In the genomic region with DNA sequence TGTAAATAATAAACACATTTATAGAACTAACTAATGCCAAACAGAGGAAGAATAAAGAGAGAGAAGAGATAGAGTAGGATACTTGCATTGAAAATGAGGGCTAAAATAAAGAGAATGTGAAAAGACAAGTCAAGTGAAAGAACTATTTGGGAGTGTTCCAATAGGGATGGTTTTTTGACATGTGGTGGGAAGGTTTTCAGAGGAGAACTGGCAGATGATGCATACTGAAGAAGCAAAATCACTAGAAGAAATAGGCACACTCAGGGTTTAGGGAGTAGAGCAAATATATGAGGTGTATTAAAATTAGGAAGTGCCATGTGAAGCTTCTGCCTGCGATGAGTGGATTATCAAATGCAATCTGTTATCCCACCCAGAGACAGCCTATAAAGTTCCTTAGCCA, we compare ENCODE assay signal across 36 cellular contexts.
"Had no signal": no experiment of that assay in that cellular context is flagged by ENCODE, and none has a peak within 500 bp of the region (broad histone marks: within the 10 kb centered on the region; RNA-seq: fewer than 3 reads in every experiment).

No MANE protein-coding gene starts in this region.

- H3K4me3 Mint-ChIP-seq: activated CD4-positive, alpha-beta memory T cell treated with anti-CD3 and anti-CD28 coated beads, Interleukin-2, amount 10 ng/mL, durations not matched to agents 7 days and 5 days; activated CD4-positive, alpha-beta T cell treated with anti-CD3 and anti-CD28 coated beads for 36 hours; activated CD4-positive, alpha-beta T cell treated with anti-CD3 and anti-CD28 coated beads, Interleukin-2, amount 10 ng/mL, durations not matched to agents 7 days and 5 days; activated CD8-positive, alpha-beta memory T cell treated with anti-CD3 and anti-CD28 coated beads, Interleukin-2, amount 10 ng/mL, durations not matched to agents 7 days and 5 days; activated CD8-positive, alpha-beta T cell treated with anti-CD3 and anti-CD28 coated beads, Interleukin-2, amount 10 ng/mL, durations not matched to agents 7 days and 5 days; activated naive CD4-positive, alpha-beta T cell treated with anti-CD3 and anti-CD28 coated beads for 36 hours; activated naive CD8-positive, alpha-beta T cell treated with anti-CD3 and anti-CD28 coated beads for 36 hours; activated T-cell treated with anti-CD3 and anti-CD28 coated beads, Interleukin-2, amount 50 U/mL, for 24 hours; central memory CD8-positive, alpha-beta T cell; T-helper 1 cell treated with Interleukin-12 subunit alpha and Interleukin-12 subunit beta and Interleukin-4 antibody, amounts not matched to agents 30 μg/mL and 1 μg/mL, for 36 hours; T-helper 2 cell treated with Interferon-gamma antibody and Interleukin-4, amounts not matched to agents 5 μg/mL and 100 μg/mL, for 36 hours; WTC11 had no signal

- H3K27ac ChIP-seq: ascending aorta, body of pancreas, brain microvascular endothelial cell, breast epithelium, WERI-Rb-1 had no signal

- H3K9me3 Mint-ChIP-seq: activated CD4-positive, alpha-beta memory T cell treated with anti-CD3 and anti-CD28 coated beads, Interleukin-2, amount 10 ng/mL, durations not matched to agents 7 days and 5 days; activated CD4-positive, alpha-beta T cell treated with anti-CD3 and anti-CD28 coated beads, Interleukin-2, amount 10 ng/mL, durations not matched to agents 7 days and 5 days; activated naive CD8-positive, alpha-beta T cell treated with anti-CD3 and anti-CD28 coated beads for 36 hours; activated T-helper 2 cell treated with anti-CD3 and anti-CD28 coated beads, Interferon-gamma antibody, Interleukin-2, Interleukin-4, amounts not matched to agents 10 μg/mL and 5 μg/mL and 100 μg/mL, durations not matched to agents 14 hours and 24 hours and 36 hours; T-helper 1 cell treated with Interleukin-12 subunit alpha and Interleukin-12 subunit beta and Interleukin-4 antibody, amounts not matched to agents 30 μg/mL and 1 μg/mL, for 36 hours; T-helper 2 cell treated with Interferon-gamma antibody and Interleukin-4, amounts not matched to agents 5 μg/mL and 100 μg/mL, for 36 hours had no signal

- H3K4me1 ChIP-seq: ascending aorta, body of pancreas, breast epithelium had no signal

- ATAC-seq: activated CD4-positive, alpha-beta T cell treated with anti-CD3 and anti-CD28 coated beads for 36 hours; activated CD4-positive, CD25-positive, alpha-beta regulatory T cell treated with anti-CD3 and anti-CD28 coated beads, Interleukin-2, amount 50 U/mL, for 24 hours; activated CD8-positive, alpha-beta memory T cell treated with anti-CD3 and anti-CD28 coated beads, Interleukin-2, amount 10 ng/mL, durations not matched to agents 7 days and 5 days; activated CD8-positive, alpha-beta T cell treated with anti-CD3 and anti-CD28 coated beads, Interleukin-2, amount 10 ng/mL, durations not matched to agents 7 days and 5 days; activated naive CD4-positive, alpha-beta T cell treated with anti-CD3 and anti-CD28 coated beads, Interleukin-2, amount 50 U/mL, for 72 hours; body of pancreas; WTC11 had no signal

- H3K27me3 ChIP-seq: ascending aorta, body of pancreas, brain microvascular endothelial cell, breast epithelium had no signal

- H3K4me3 ChIP-seq: ascending aorta, body of pancreas, breast epithelium had no signal

- DNase-seq: activated CD4-positive, alpha-beta memory T cell treated with anti-CD3 and anti-CD28 coated beads, Interleukin-2, amount 10 ng/mL, durations not matched to agents 7 days and 5 days; activated CD4-positive, alpha-beta T cell treated with anti-CD3 and anti-CD28 coated beads for 1 hour; activated CD4-positive, alpha-beta T cell treated with anti-CD3 and anti-CD28 coated beads for 36 hours; activated CD4-positive, alpha-beta T cell treated with anti-CD3 and anti-CD28 coated beads for 48 hours; activated CD4-positive, alpha-beta T cell treated with anti-CD3 and anti-CD28 coated beads, Interleukin-2, amount 10 ng/mL, durations not matched to agents 7 days and 5 days; activated CD4-positive, alpha-beta T cell treated with anti-CD3 and anti-CD28 coated beads, Interleukin-2, amount 50 U/mL, for 48 hours; activated CD4-positive, CD25-positive, alpha-beta regulatory T cell; activated CD8-positive, alpha-beta memory T cell treated with anti-CD3 and anti-CD28 coated beads for 24 hours; activated CD8-positive, alpha-beta memory T cell treated with anti-CD3 and anti-CD28 coated beads, Interleukin-2, amount 10 ng/mL, durations not matched to agents 7 days and 5 days; activated CD8-positive, alpha-beta memory T cell treated with anti-CD3 and anti-CD28 coated beads, Interleukin-2, amount 50 U/mL, for 48 hours; activated CD8-positive, alpha-beta T cell treated with anti-CD3 and anti-CD28 coated beads, Interleukin-2, amount 10 ng/mL, durations not matched to agents 7 days and 5 days; activated effector memory CD4-positive, alpha-beta T cell treated with Interleukin-2 at 50 U/mL for 16 hours; activated gamma-delta T cell treated with Interleukin-2 at 50 U/mL for 16 hours; activated naive CD4-positive, alpha-beta T cell; activated naive CD4-positive, alpha-beta T cell treated with anti-CD3 and anti-CD28 coated beads for 36 hours; activated naive CD4-positive, alpha-beta T cell treated with anti-CD3 and anti-CD28 coated beads, Interleukin-2, amount 50 U/mL, for 16 hours; activated naive CD8-positive, alpha-beta T cell treated with anti-CD3 and anti-CD28 coated beads for 36 hours; activated T-cell treated with anti-CD3 and anti-CD28 coated beads, Interleukin-2, amount 50 U/mL, for 24 hours; activated T-cell treated with anti-CD3 and anti-CD28 coated beads, Interleukin-2, amount 50 U/mL, for 48 hours; amygdala; anterior cingulate cortex; body of pancreas; brain microvascular endothelial cell; T-helper 1 cell; T-helper 2 cell; T-helper 9 cell; WERI-Rb-1 had no signal

- H3K27ac Mint-ChIP-seq: activated CD4-positive, alpha-beta memory T cell treated with anti-CD3 and anti-CD28 coated beads, Interleukin-2, amount 10 ng/mL, durations not matched to agents 7 days and 5 days; activated CD4-positive, alpha-beta T cell treated with anti-CD3 and anti-CD28 coated beads for 36 hours; activated CD4-positive, alpha-beta T cell treated with anti-CD3 and anti-CD28 coated beads, Interleukin-2, amount 10 ng/mL, durations not matched to agents 7 days and 5 days; activated CD8-positive, alpha-beta memory T cell treated with anti-CD3 and anti-CD28 coated beads, Interleukin-2, amount 10 ng/mL, durations not matched to agents 7 days and 5 days; activated CD8-positive, alpha-beta T cell treated with anti-CD3 and anti-CD28 coated beads, Interleukin-2, amount 10 ng/mL, durations not matched to agents 7 days and 5 days; activated naive CD4-positive, alpha-beta T cell treated with anti-CD3 and anti-CD28 coated beads for 36 hours; activated naive CD4-positive, alpha-beta T cell treated with anti-CD3 and anti-CD28 coated beads, Interleukin-2, amount 50 U/mL, for 72 hours; activated naive CD8-positive, alpha-beta T cell treated with anti-CD3 and anti-CD28 coated beads for 36 hours; activated T-cell treated with anti-CD3 and anti-CD28 coated beads, Interleukin-2, amount 50 U/mL, for 24 hours; activated T-helper 2 cell treated with anti-CD3 and anti-CD28 coated beads, Interferon-gamma antibody, Interleukin-2, Interleukin-4, amounts not matched to agents 10 μg/mL and 5 μg/mL and 100 μg/mL, durations not matched to agents 14 hours and 24 hours and 36 hours; T-helper 1 cell treated with Interleukin-12 subunit alpha and Interleukin-12 subunit beta and Interleukin-4 antibody, amounts not matched to agents 30 μg/mL and 1 μg/mL, for 36 hours; T-helper 2 cell treated with Interferon-gamma antibody and Interleukin-4, amounts not matched to agents 5 μg/mL and 100 μg/mL, for 36 hours; WTC11 had no signal

- H3K9me3 ChIP-seq: ascending aorta, body of pancreas, breast epithelium had no signal

- H3K4me1 Mint-ChIP-seq: activated CD4-positive, alpha-beta memory T cell treated with anti-CD3 and anti-CD28 coated beads, Interleukin-2, amount 10 ng/mL, durations not matched to agents 7 days and 5 days; activated CD4-positive, alpha-beta T cell treated with anti-CD3 and anti-CD28 coated beads for 36 hours; activated CD4-positive, alpha-beta T cell treated with anti-CD3 and anti-CD28 coated beads, Interleukin-2, amount 10 ng/mL, durations not matched to agents 7 days and 5 days; activated CD8-positive, alpha-beta memory T cell treated with anti-CD3 and anti-CD28 coated beads, Interleukin-2, amount 10 ng/mL, durations not matched to agents 7 days and 5 days; activated naive CD8-positive, alpha-beta T cell treated with anti-CD3 and anti-CD28 coated beads for 36 hours; central memory CD8-positive, alpha-beta T cell had no signal

- H3K27me3 Mint-ChIP-seq: activated CD4-positive, alpha-beta memory T cell treated with anti-CD3 and anti-CD28 coated beads, Interleukin-2, amount 10 ng/mL, durations not matched to agents 7 days and 5 days; activated CD4-positive, alpha-beta T cell treated with anti-CD3 and anti-CD28 coated beads for 36 hours; activated CD4-positive, alpha-beta T cell treated with anti-CD3 and anti-CD28 coated beads, Interleukin-2, amount 10 ng/mL, durations not matched to agents 7 days and 5 days; activated CD8-positive, alpha-beta memory T cell treated with anti-CD3 and anti-CD28 coated beads, Interleukin-2, amount 10 ng/mL, durations not matched to agents 7 days and 5 days; activated naive CD8-positive, alpha-beta T cell treated with anti-CD3 and anti-CD28 coated beads for 36 hours; activated T-cell treated with anti-CD3 and anti-CD28 coated beads, Interleukin-2, amount 50 U/mL, for 24 hours; central memory CD8-positive, alpha-beta T cell had no signal

- H3K36me3 ChIP-seq: ascending aorta, brain microvascular endothelial cell, breast epithelium, WERI-Rb-1 had no signal
